26 cellular contexts compared by ENCODE assay signal in genomic region chr4:105972946-105973621, GRCh38.
"Had no signal": no experiment of that assay in that cellular context is flagged by ENCODE, and none has a peak within 500 bp of the region (broad histone marks: within the 10 kb centered on the region; RNA-seq: fewer than 3 reads in every experiment).

No MANE protein-coding gene starts in this region.

- DNase-seq: activated CD4-positive, alpha-beta memory T cell treated with anti-CD3 and anti-CD28 coated beads for 36 hours; activated CD4-positive, alpha-beta T cell treated with anti-CD3 and anti-CD28 coated beads, Interleukin-2, amount 10 ng/mL, durations not matched to agents 7 days and 5 days; activated CD4-positive, CD25-positive, alpha-beta regulatory T cell; activated CD8-positive, alpha-beta memory T cell treated with anti-CD3 and anti-CD28 coated beads, Interleukin-2, amount 50 U/mL, for 48 hours; activated naive CD4-positive, alpha-beta T cell treated with anti-CD3 and anti-CD28 coated beads, Interleukin-2, amount 50 U/mL, for 16 hours; activated T-cell treated with anti-CD3 and anti-CD28 coated beads, Interleukin-2, amount 50 U/mL, for 1 hour; aorta; caudate nucleus; MM.1S; NCI-H1105 treated with DMSO at 0.1 percent for 48 hours; NCI-H1436 treated with DMSO at 0.1 percent for 48 hours; NCI-H187 treated with DMSO at 0.1 percent for 48 hours; NCI-H2081 treated with DMSO at 0.1 percent for 48 hours; NCI-H226; NCI-H526; NCI-H774; OCI-M1; RPMI8226; T-cell; T-helper 2 cell; T1000 had no signal

- H3K4me3 Mint-ChIP-seq: activated CD4-positive, alpha-beta memory T cell treated with anti-CD3 and anti-CD28 coated beads for 36 hours; activated CD4-positive, alpha-beta T cell treated with anti-CD3 and anti-CD28 coated beads, Interleukin-2, amount 10 ng/mL, durations not matched to agents 7 days and 5 days; T-cell had no signal

- H3K27me3 Mint-ChIP-seq: activated CD4-positive, alpha-beta T cell treated with anti-CD3 and anti-CD28 coated beads, Interleukin-2, amount 10 ng/mL, durations not matched to agents 7 days and 5 days had no signal

- H3K9me3 Mint-ChIP-seq: activated CD4-positive, alpha-beta T cell treated with anti-CD3 and anti-CD28 coated beads, Interleukin-2, amount 10 ng/mL, durations not matched to agents 7 days and 5 days; T-cell had no signal

- H3K36me3 ChIP-seq: breast epithelium had no signal

- H3K27me3 ChIP-seq: breast epithelium had no signal

- FAIRE-seq: TTC549 had no signal

- H3K27ac ChIP-seq: breast epithelium, SK-N-MC had no signal

- H3K9me3 ChIP-seq: breast epithelium had no signal

- H3K4me1 Mint-ChIP-seq: activated CD4-positive, alpha-beta T cell treated with anti-CD3 and anti-CD28 coated beads, Interleukin-2, amount 10 ng/mL, durations not matched to agents 7 days and 5 days; T-cell had no signal

- H3K4me1 ChIP-seq: breast epithelium had no signal

- H3K36me3 Mint-ChIP-seq: activated CD4-positive, alpha-beta memory T cell treated with anti-CD3 and anti-CD28 coated beads for 36 hours; T-cell had no signal

- H3K27ac Mint-ChIP-seq: activated CD4-positive, alpha-beta memory T cell treated with anti-CD3 and anti-CD28 coated beads for 36 hours; activated CD4-positive, alpha-beta T cell treated with anti-CD3 and anti-CD28 coated beads, Interleukin-2, amount 10 ng/mL, durations not matched to agents 7 days and 5 days; T-cell had no signal

- H3K4me3 ChIP-seq: breast epithelium, SK-N-MC had no signal

- ATAC-seq: Panc1, Right ventricle myocardium inferior, T-cell had no signal
